Comparison of ENCODE assay signal across 8 cellular contexts in genomic region chr11:116930177-116930576, GRCh38.
DNase-seq lines count a peak whose midpoint lies in the region; ATAC-seq lines count a peak whose summit lies in the region.

No MANE protein-coding gene starts in this region.

- POLR2A ChIA-PET in naive thymus-derived CD8-positive, alpha-beta T cell (lab: Charles Lee): interaction anchor here (0.6 to 2.3 kb wide), 10 partner anchors 8 to 294 kb away, joined by 3 to 9 read pairs (median 4); partner anchors contain the start of gene SIK3

- intact Hi-C loops in dendritic cell treated with granulocyte-macrophage colony-stimulating factor and Interleukin-4, amounts not matched to agents 40 ng/mL and 50 ng/mL, for 4 days (cut with micrococcal nuclease): no loop called here

- peak; percentile 74 for DNase-seq in GF-D8 (lab: John Stamatoyannopoulos, UW)
- peak; percentile 15 for DNase-seq in T-helper 22 cell (ENCODE audit: low read depth)
- peak in 9 of 10 donors; percentile 19 to 68 (median 42) for DNase-seq in naive thymus-derived CD8-positive, alpha-beta T cell
- DNase-seq in DMS 273 (lab: John Stamatoyannopoulos, UW; ENCODE audit: unreplicated experiment): no peak

- H3K4me3 Mint-ChIP-seq in dendritic cell treated with granulocyte-macrophage colony-stimulating factor and Interleukin-4, amounts not matched to agents 40 ng/mL and 50 ng/mL, for 4 days: no peak overlapping the region
- H3K4me3 Mint-ChIP-seq in naive thymus-derived CD8-positive, alpha-beta T cell: peak overlapping the region; percentile 63 to 85 (median 74)

- ATAC-seq in naive thymus-derived CD8-positive, alpha-beta T cell: peak; percentile 33 to 43
- ATAC-seq in HG02588 (IDR thresholded peaks at IDR 0.05; ENCODE audit: unreplicated experiment): no peak
- no peak for ATAC-seq in HG03442 (IDR thresholded peaks at IDR 0.05; ENCODE audit: unreplicated experiment)
- ATAC-seq in HG03108 (IDR thresholded peaks at IDR 0.05; ENCODE audit: unreplicated experiment): no peak

- peaks cover 53% of the 10 kb centered on the region for H3K4me1 Mint-ChIP-seq in dendritic cell treated with granulocyte-macrophage colony-stimulating factor and Interleukin-4, amounts not matched to agents 40 ng/mL and 50 ng/mL, for 4 days (ENCODE audit: low read depth)
- peaks cover 45 to 90% (median 70%) of the 10 kb centered on the region in 4 donors for H3K4me1 Mint-ChIP-seq in naive thymus-derived CD8-positive, alpha-beta T cell

- no peaks in the 10 kb centered on the region for H3K27me3 Mint-ChIP-seq in dendritic cell treated with granulocyte-macrophage colony-stimulating factor and Interleukin-4, amounts not matched to agents 40 ng/mL and 50 ng/mL, for 4 days
- H3K27me3 Mint-ChIP-seq in naive thymus-derived CD8-positive, alpha-beta T cell: no peaks in the 10 kb centered on the region

- H3K27ac Mint-ChIP-seq in dendritic cell treated with granulocyte-macrophage colony-stimulating factor and Interleukin-4, amounts not matched to agents 40 ng/mL and 50 ng/mL, for 4 days: peak overlapping the region; percentile 53
- H3K27ac Mint-ChIP-seq in naive thymus-derived CD8-positive, alpha-beta T cell: peak overlapping the region; percentile 90 to 99 (median 97)

- H3K36me3 Mint-ChIP-seq in dendritic cell treated with granulocyte-macrophage colony-stimulating factor and Interleukin-4, amounts not matched to agents 40 ng/mL and 50 ng/mL, for 4 days (ENCODE audit: low read depth): peaks cover 23% of the 10 kb centered on the region
- peaks cover 0 to 7% (median 5%) of the 10 kb centered on the region in 3 donors for H3K36me3 Mint-ChIP-seq in naive thymus-derived CD8-positive, alpha-beta T cell

- peaks cover 9% of the 10 kb centered on the region for H3K9me3 Mint-ChIP-seq in dendritic cell treated with granulocyte-macrophage colony-stimulating factor and Interleukin-4, amounts not matched to agents 40 ng/mL and 50 ng/mL, for 4 days
- peaks cover 0 to 6% (median 0%) of the 10 kb centered on the region in 9 donors for H3K9me3 Mint-ChIP-seq in naive thymus-derived CD8-positive, alpha-beta T cell

Comparison
In these comparisons a context has a peak if more than half of its experiments do, and no peak if none do; other contexts are left out.
1. ATAC-seq: peak in naive thymus-derived CD8-positive, alpha-beta T cell (2 of 2); none in HG02588 (single experiment), HG03442 (single experiment) and HG03108 (single experiment).